In the genomic region with DNA sequence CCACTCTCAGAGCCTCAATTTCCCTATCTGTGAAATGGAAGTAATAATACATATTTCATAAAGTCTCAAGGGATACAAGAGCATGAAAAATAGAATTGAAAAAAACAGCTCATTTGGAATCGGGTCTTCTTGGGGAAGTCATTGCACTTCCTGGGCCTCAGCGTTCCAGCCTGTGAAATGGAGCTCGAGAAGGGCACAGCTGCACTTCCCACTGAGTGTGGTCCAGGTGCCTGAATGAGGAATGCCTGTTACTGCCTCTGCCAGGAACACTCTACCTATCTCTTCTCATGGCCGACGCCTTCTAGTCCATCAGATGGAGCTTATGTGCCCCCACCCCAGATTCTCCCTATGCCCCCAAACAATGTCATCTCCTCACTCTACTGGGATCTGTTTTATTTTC, we compare ENCODE assay signal across 11 cellular contexts. TPM values are rescaled to one million over a fixed set of nuclear protein-coding genes. Genes with fewer than 3 reads are reported as not detected.
DNase-seq lines count a peak whose midpoint lies in the region; ATAC-seq and TF ChIP-seq lines count a peak whose summit lies in the region.
"Had no signal": no experiment of that assay in that cellular context is flagged by ENCODE, and none has a peak within 500 bp of the region (broad histone marks: within the 10 kb centered on the region; RNA-seq: fewer than 3 reads in every experiment).

No MANE protein-coding gene starts in this region.

- intact Hi-C loops in upper lobe of right lung (cut with DNase I): no loop called here

- peaks cover 6% of the 10 kb centered on the region for H3K4me1 Mint-ChIP-seq in activated naive CD4-positive, alpha-beta T cell treated with anti-CD3 and anti-CD28 coated beads, Interleukin-2, amount 50 U/mL, for 24 hours
- H3K4me1 Mint-ChIP-seq in T-helper 17 cell: peaks cover 8% of the 10 kb centered on the region

- peaks cover 18% of the 10 kb centered on the region for H3K27me3 Mint-ChIP-seq in activated naive CD4-positive, alpha-beta T cell treated with anti-CD3 and anti-CD28 coated beads, Interleukin-2, amount 50 U/mL, for 24 hours
- peaks cover 72% of the 10 kb centered on the region for H3K27me3 Mint-ChIP-seq in T-helper 17 cell

- no peak for TF ChIP-seq CTCF in upper lobe of right lung (IDR thresholded peaks at IDR 0.05)

- H3K27ac ChIP-seq in mucosa of rectum (ENCODE audit: low read depth in 2 of 2, low read length in 2 of 2) (peak overlapping the region in 1 of 2 donors; percentile 80), upper lobe of right lung (no peak overlapping the region)
- H3K27ac ChIP-seq: body of pancreas had no signal

- peak overlapping the region; percentile 54 to 91 for H3K9ac ChIP-seq in mucosa of rectum (ENCODE audit: low read depth in 1 of 2, low read length in 2 of 2)

- peaks cover 0 to under 1% of the 10 kb centered on the region in 2 donors for H3K36me3 ChIP-seq in mucosa of rectum (ENCODE audit: control insufficient read depth in 2 of 2, insufficient read depth in 2 of 2, low read length in 2 of 2)
- no peaks in the 10 kb centered on the region for H3K36me3 ChIP-seq in upper lobe of right lung

- H3K4me1 ChIP-seq in mucosa of rectum (ENCODE audit: control insufficient read depth in 2 of 2, insufficient read depth in 2 of 2, low read length in 2 of 2) (peaks cover 51 to 58% of the 10 kb centered on the region in 2 donors), upper lobe of right lung (peaks cover 6% of the 10 kb centered on the region)

- H3K9me3 ChIP-seq in T-helper 17 cell (ENCODE audit: control insufficient read depth, low read length, poor library complexity, severe bottlenecking) (no peaks in the 10 kb centered on the region), mucosa of rectum (ENCODE audit: control insufficient read depth in 2 of 2, low read length in 2 of 2) (no peaks in the 10 kb centered on the region), upper lobe of right lung (no peaks in the 10 kb centered on the region)
- H3K9me3 ChIP-seq: body of pancreas had no signal

- H3K4me3 Mint-ChIP-seq in activated naive CD4-positive, alpha-beta T cell treated with anti-CD3 and anti-CD28 coated beads, Interleukin-2, amount 50 U/mL, for 24 hours: peak overlapping the region; percentile 9
- H3K4me3 Mint-ChIP-seq in T-helper 17 cell: peak overlapping the region; percentile 83

- H3K4me3 ChIP-seq in mucosa of rectum (ENCODE audit: low read length in 2 of 2): no peak overlapping the region
- no peak overlapping the region for H3K4me3 ChIP-seq in upper lobe of right lung

- H3K27me3 ChIP-seq in mucosa of rectum (ENCODE audit: control insufficient read depth in 2 of 2, insufficient read depth in 2 of 2, low read length in 2 of 2) (no peaks in the 10 kb centered on the region), upper lobe of right lung (peaks cover 19% of the 10 kb centered on the region)
- H3K27me3 ChIP-seq: body of pancreas had no signal

- H3K9me3 Mint-ChIP-seq in activated naive CD4-positive, alpha-beta T cell treated with anti-CD3 and anti-CD28 coated beads, Interleukin-2, amount 50 U/mL, for 24 hours: no peaks in the 10 kb centered on the region

- ATAC-seq in T-helper 17 cell (no peak), upper lobe of right lung (no peak)

- no peak for DNase-seq in activated naive CD4-positive, alpha-beta T cell treated with anti-CD3 and anti-CD28 coated beads, Interleukin-2, amount 50 U/mL, for 16 hours
- DNase-seq in T-helper 17 cell (no peak), upper lobe of right lung (peak; percentile 15), HK-2 (ENCODE audit: unreplicated experiment) (no peak), GM03348 (ENCODE audit: low spot score) (no peak), SIG-M5 (lab: John Stamatoyannopoulos, UW) (no peak)
- DNase-seq: body of pancreas, HCEC 1CT, NCI-H524 treated with DMSO at 0.1 percent for 48 hours had no signal

- H3K36me3 Mint-ChIP-seq in activated naive CD4-positive, alpha-beta T cell treated with anti-CD3 and anti-CD28 coated beads, Interleukin-2, amount 50 U/mL, for 24 hours: no peaks in the 10 kb centered on the region
- H3K36me3 Mint-ChIP-seq in T-helper 17 cell (ENCODE audit: low read depth): peaks cover 4% of the 10 kb centered on the region

- no peak overlapping the region for H3K27ac Mint-ChIP-seq in activated naive CD4-positive, alpha-beta T cell treated with anti-CD3 and anti-CD28 coated beads, Interleukin-2, amount 50 U/mL, for 24 hours
- no peak overlapping the region for H3K27ac Mint-ChIP-seq in T-helper 17 cell

RNA-seq across cellular contexts. Expression of a gene that starts 0.9 kb away (rescaled TPM):
- total RNA-seq in T-helper 17 cell (under 1 TPM; 0.07 to 0.23 TPM), upper lobe of right lung (25.0 TPM)

Comparison
In these comparisons a context has a peak if more than half of its experiments do, and no peak if none do; other contexts are left out.
1. RNA of a gene that starts 0.9 kb away (total RNA-seq): 25.0 TPM in upper lobe of right lung (single experiment); 0.07 to 0.23 TPM in T-helper 17 cell; every median in the first group is over 10 times any median in the second.